Comparison of ENCODE assay signal across 10 cellular contexts in genomic region chr16:70694088-70694487, GRCh38. TPM values are rescaled to one million over a fixed set of nuclear protein-coding genes. Genes with fewer than 3 reads are reported as not detected.
DNase-seq lines count a peak whose midpoint lies in the region; ATAC-seq and TF ChIP-seq lines count a peak whose summit lies in the region.
"Had no signal": no experiment of that assay in that cellular context is flagged by ENCODE, and none has a peak within 500 bp of the region (broad histone marks: within the 10 kb centered on the region; RNA-seq: fewer than 3 reads in every experiment).

No MANE protein-coding gene starts in this region.

- WGBS in heart left ventricle, 4 donors: 59 to 66% (median 63%) methylated on average over 6 to 10 of the region's 10 CpGs
- WGBS in aorta, 2 donors: 68 to 83% methylated on average over 10 of the region's 10 CpGs

- TF ChIP-seq POLR2A in heart left ventricle (IDR thresholded peaks at IDR 0.05): no peak

- H4K20me1 ChIP-seq in OCI-LY7 (ENCODE audit: insufficient read depth, low read length): no peaks in the 10 kb centered on the region

- no peaks in the 10 kb centered on the region for H3K27me3 Mint-ChIP-seq in progenitor cell of endocrine pancreas

- H3K4me2 ChIP-seq in OCI-LY7 (ENCODE audit: low read length): no peak overlapping the region

- H3K27ac ChIP-seq in heart left ventricle (peak overlapping the region; percentile 72 to 98 (median 90)), aorta (ENCODE audit: low read depth in 1 of 2, low read length in 2 of 2) (peak overlapping the region; percentile 92 to 97), OCI-LY7 (ENCODE audit: low read depth, low read length, poor library complexity, severe bottlenecking) (no peak overlapping the region)

- no peaks in the 10 kb centered on the region for H3K9me3 ChIP-seq in heart left ventricle
- no peaks in the 10 kb centered on the region for H3K9me3 ChIP-seq in aorta (ENCODE audit: control insufficient read depth, low read length)
- no peaks in the 10 kb centered on the region for H3K9me3 ChIP-seq in OCI-LY7 (ENCODE audit: low read length)

- TF ChIP-seq CTCF in heart left ventricle (IDR thresholded peaks at IDR 0.05) (no peak), cardiac fibroblast (IDR thresholded peaks at IDR 0.05; ENCODE audit: low read depth, low read length) (no peak), progenitor cell of endocrine pancreas (IDR thresholded peaks at IDR 0.05; ENCODE audit: unreplicated experiment) (no peak), OCI-LY7 (conservative IDR thresholded peaks at IDR 0.05; ENCODE audit: low read length) (no peak)

- no peaks in the 10 kb centered on the region for H3K27me3 ChIP-seq in heart left ventricle
- H3K27me3 ChIP-seq in aorta (ENCODE audit: control insufficient read depth in 1 of 2, insufficient read depth in 2 of 2, low read length in 1 of 2): no peaks in the 10 kb centered on the region

- H3K4me1 Mint-ChIP-seq in progenitor cell of endocrine pancreas (ENCODE audit: low read depth): peaks cover 1% of the 10 kb centered on the region

- POLR2A ChIA-PET in OCI-LY7 (lab: Charles Lee): no interaction called here

- DNase-seq in heart left ventricle (no peak), Right ventricle myocardium superior (no peak), cardiac fibroblast (ENCODE audit: low read depth in 2 of 2) (peak; percentile 83), kidney tubule cell (ENCODE audit: low spot score) (peak; percentile 95), aorta (no peak), progenitor cell of endocrine pancreas (ENCODE audit: low spot score, unreplicated experiment) (no peak), OCI-LY7 (ENCODE audit: low spot score) (no peak)
- DNase-seq: activated CD4-positive, alpha-beta T cell treated with anti-CD3 and anti-CD28 coated beads, Interleukin-2, amount 50 U/mL, for 48 hours; NCI-H187 treated with DMSO at 0.1 percent for 48 hours had no signal

- H3K4me3 Mint-ChIP-seq in progenitor cell of endocrine pancreas (ENCODE audit: low read depth): no peak overlapping the region

- BruUV-seq in OCI-LY7 (replicated peaks; lab: Mats Ljungman, UMichigan): no TSS peak

- intact Hi-C loops in heart left ventricle (cut with DNase I): no loop called here
- intact Hi-C loops in Right ventricle myocardium superior (cut with DNase I): no loop called here
- intact Hi-C loops in aorta (cut with DNase I): no loop called here
- intact Hi-C loops in OCI-LY7 (cut with micrococcal nuclease; ENCODE audit: unreplicated experiment): no loop called here

- no peak overlapping the region for H2AFZ ChIP-seq in OCI-LY7 (ENCODE audit: low read length)

- H3K4me1 ChIP-seq in heart left ventricle (peaks cover 8 to 99% (median 89%) of the 10 kb centered on the region in 12 donors), aorta (ENCODE audit: control insufficient read depth in 1 of 2, insufficient read depth in 2 of 2, low read length in 2 of 2) (peaks cover 0 to 2% of the 10 kb centered on the region in 2 donors), OCI-LY7 (ENCODE audit: insufficient read depth, low read length, poor library complexity, severe bottlenecking) (peaks cover 6% of the 10 kb centered on the region)

- H3K9me3 Mint-ChIP-seq in progenitor cell of endocrine pancreas (ENCODE audit: low read depth): no peaks in the 10 kb centered on the region

- peaks cover 4% of the 10 kb centered on the region for H3K36me3 Mint-ChIP-seq in progenitor cell of endocrine pancreas (ENCODE audit: insufficient read depth)

- H3K4me3 ChIP-seq in heart left ventricle: no peak overlapping the region
- no peak overlapping the region for H3K4me3 ChIP-seq in cardiac fibroblast (replicated peaks in 1 of 2; ENCODE audit: low read depth in 2 of 2, low read length in 2 of 2)
- no peak overlapping the region for H3K4me3 ChIP-seq in aorta (ENCODE audit: low read length in 2 of 2)
- no peak overlapping the region for H3K4me3 ChIP-seq in OCI-LY7 (ENCODE audit: low read depth, low read length, poor library complexity, severe bottlenecking)

- CTCF ChIA-PET in OCI-LY7 (lab: Charles Lee; ENCODE audit: unreplicated experiment): no interaction called here

- ATAC-seq in heart left ventricle (no peak), Right ventricle myocardium superior (ENCODE audit: poor library complexity) (no peak), aorta (ENCODE audit: low FRiP score) (no peak), GM21576 (IDR thresholded peaks at IDR 0.05; ENCODE audit: unreplicated experiment) (no peak)

- no peaks in the 10 kb centered on the region for H3K9me2 ChIP-seq in OCI-LY7 (ENCODE audit: insufficient read depth, low read length)

- H3K27ac Mint-ChIP-seq in progenitor cell of endocrine pancreas: no peak overlapping the region

- H3K36me3 ChIP-seq in heart left ventricle (peaks cover 0 to 7% (median 0%) of the 10 kb centered on the region in 9 donors), aorta (ENCODE audit: control insufficient read depth in 1 of 2, insufficient read depth in 2 of 2, low read length in 1 of 2) (no peaks in the 10 kb centered on the region), OCI-LY7 (ENCODE audit: insufficient read depth, low read length) (peaks cover 8% of the 10 kb centered on the region; the same call in 1 of the 2 replicates)

- H3K79me2 ChIP-seq in OCI-LY7 (ENCODE audit: insufficient read depth, low read depth, low read length): no peaks in the 10 kb centered on the region

RNA-seq across cellular contexts. Expression of gene MTSS2, which starts 8.2 kb away (rescaled TPM):
- total RNA-seq in heart left ventricle (10 to 100 TPM; 51.9 to 90.9 (median 72.2) TPM), Right ventricle myocardium superior (74.1 TPM), aorta (10 to 100 TPM; 65.7 to 87.4 TPM), progenitor cell of endocrine pancreas (55.0 and 57.1 TPM in 2 replicates), OCI-LY7 (2022) (0.17 and 0.33 TPM in 2 replicates)
- polyA plus RNA-seq in heart left ventricle (10 to 100 TPM; 58.8 to 97.1 TPM), aorta (10 to 100 TPM; 22.0 to 33.4 TPM)
- total RNA-seq in OCI-LY7 (2014; rRNA removed; shearing (Covaris generic)): 0.05 and 0.19 TPM in 2 replicates

RNA-seq across cellular contexts. Expression of gene IL34, which starts 47.7 kb away (rescaled TPM):
- 1 to 10 TPM in 8 of 9 donors, under 1 TPM in 1; 0.49 to 6.5 (median 2.7) TPM for total RNA-seq in heart left ventricle
- polyA plus RNA-seq in heart left ventricle: 1 to 10 TPM in 1 of 2 donors, under 1 TPM in 1; 0.82 to 2.3 TPM
- total RNA-seq in Right ventricle myocardium superior: 1.6 TPM
- 10 to 100 TPM; 14.2 to 21.9 TPM for total RNA-seq in aorta
- polyA plus RNA-seq in aorta: 10 to 100 TPM; 19.4 to 98.6 TPM
- not detected in 2 replicates for total RNA-seq in progenitor cell of endocrine pancreas
- not detected in 2 replicates for total RNA-seq in OCI-LY7 (2014; rRNA removed; shearing (Covaris generic))
- not detected in 2 replicates for total RNA-seq in OCI-LY7 (2022)

Comparison
In these comparisons a context has a peak if more than half of its experiments do, and no peak if none do; other contexts are left out.
1. DNase-seq: peak in cardiac fibroblast (2 of 2) and kidney tubule cell (single experiment); none in heart left ventricle (0 of 5), Right ventricle myocardium superior (single experiment), aorta (0 of 2), progenitor cell of endocrine pancreas (single experiment) and OCI-LY7 (single experiment).
2. RNA of gene MTSS2, which starts 8.2 kb away (total RNA-seq): 65.7 to 87.4 TPM in aorta, 74.1 TPM in Right ventricle myocardium superior (single experiment), 51.9 to 90.9 TPM in heart left ventricle and 55.0 to 57.1 TPM in progenitor cell of endocrine pancreas; 0.05 to 0.33 TPM in OCI-LY7; every median in the first group is over 10 times any median in the second.